Comparison of ENCODE assay signal across 24 cellular contexts in the genomic region with DNA sequence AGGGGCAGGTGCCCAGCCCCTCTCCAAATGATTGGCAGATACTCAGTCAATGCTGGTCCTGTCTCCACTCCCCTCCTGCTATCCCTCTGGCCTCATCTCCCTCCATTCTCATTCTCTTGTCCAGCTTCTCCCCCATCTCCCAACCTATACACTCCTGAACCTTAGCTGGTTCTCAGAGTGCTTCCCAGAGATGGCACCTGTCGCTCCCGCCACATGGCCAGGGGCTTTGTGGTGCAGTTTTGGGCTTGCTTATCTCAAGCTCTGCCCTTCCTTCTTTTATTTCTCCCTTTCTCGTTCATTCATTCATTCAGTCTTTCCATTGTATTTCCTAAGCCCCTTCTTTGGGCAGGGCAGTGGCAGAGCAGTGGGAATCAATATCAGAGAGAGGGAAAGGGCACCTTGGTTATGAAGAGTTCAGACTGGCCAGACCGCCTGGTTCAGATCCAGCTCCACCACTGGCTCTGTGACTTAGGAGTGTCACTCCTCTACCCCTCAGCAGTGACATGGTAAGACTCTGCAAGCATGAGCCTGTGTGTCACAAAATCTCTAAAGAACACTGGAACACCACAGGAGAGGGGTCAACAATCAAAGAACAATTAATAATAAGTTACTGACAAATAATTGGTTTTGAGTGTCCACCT. TPM values are rescaled to one million over a fixed set of nuclear protein-coding genes. Genes with fewer than 3 reads are reported as not detected.
DNase-seq lines count a peak whose midpoint lies in the region; ATAC-seq, FAIRE-seq and TF ChIP-seq lines count a peak whose summit lies in the region.
"Had no signal": no experiment of that assay in that cellular context is flagged by ENCODE, and none has a peak within 500 bp of the region (broad histone marks: within the 10 kb centered on the region; RNA-seq: fewer than 3 reads in every experiment).

No MANE protein-coding gene starts in this region.

- H3K4ac ChIP-seq in IMR-90 (ENCODE audit: low read depth, low read length) = no peak overlapping the region
- H3K4ac ChIP-seq in mesendoderm (ENCODE audit: low read depth, low read length) = no peak overlapping the region

- H3K4me2 ChIP-seq in IMR-90 (ENCODE audit: low read depth, low read length) (no peak overlapping the region), mesendoderm (ENCODE audit: low read length) (no peak overlapping the region)

- no peak overlapping the region for H3K9ac ChIP-seq in IMR-90 (ENCODE audit: low read depth, low read length)
- no peak overlapping the region for H3K9ac ChIP-seq in mesendoderm (ENCODE audit: low read length)

- no peaks in the 10 kb centered on the region for H3K9me3 Mint-ChIP-seq in CD4-positive, alpha-beta T cell
- no peaks in the 10 kb centered on the region for H3K9me3 Mint-ChIP-seq in nephron progenitor cell

- H3K4me3 ChIP-seq in IMR-90 (ENCODE audit: insufficient read depth, low read depth, low read length) (no peak overlapping the region), mesendoderm (ENCODE audit: low read length) (no peak overlapping the region)
- H3K4me3 ChIP-seq: MG63, SJCRH30 had no signal

- no peaks in the 10 kb centered on the region for H3K27me3 ChIP-seq in CD4-positive, alpha-beta T cell (ENCODE audit: control insufficient read depth, insufficient read depth, low read length)
- no peaks in the 10 kb centered on the region for H3K27me3 ChIP-seq in IMR-90 (ENCODE audit: control insufficient read depth, insufficient read depth, low read length)
- H3K27me3 ChIP-seq in mesendoderm (ENCODE audit: insufficient read depth, low read length, poor library complexity) = no peaks in the 10 kb centered on the region
- H3K27me3 ChIP-seq: MG63, SJCRH30 had no signal

- H2BK5ac ChIP-seq in IMR-90 (ENCODE audit: low read depth, low read length, poor library complexity, severe bottlenecking) (no peak overlapping the region), mesendoderm (ENCODE audit: low read length) (no peak overlapping the region)

- no CpG with 5 or more reads among the region's 4 CpGs for WGBS in IMR-90 (ENCODE audit: extremely low coverage in 2 of 2, insufficient read length in 1 of 2), 2 experiments
- WGBS in mesendoderm (ENCODE audit: extremely low coverage, insufficient coverage, low lambda C conversion rate) = no CpG with 5 or more reads among the region's 4 CpGs

- H4K91ac ChIP-seq in IMR-90 (ENCODE audit: insufficient read depth, low read depth, low read length) = no peak overlapping the region

- intact Hi-C loops in CD4-positive, alpha-beta T cell (cut with DNase I, micrococcal nuclease) = loop anchor here in 1 of 2 experiments (10.0 kb wide), 1 partner anchor 878 kb away; no protein-coding TSS in a partner anchor
- intact Hi-C loops in IMR-90 (cut with micrococcal nuclease) = no loop called here

- H3K4me1 Mint-ChIP-seq in CD4-positive, alpha-beta T cell (ENCODE audit: low read depth) = peaks cover 20% of the 10 kb centered on the region
- no peaks in the 10 kb centered on the region for H3K4me1 Mint-ChIP-seq in nephron progenitor cell

- H2BK15ac ChIP-seq in IMR-90 (ENCODE audit: low read depth, low read length) = peak overlapping the region; percentile 8; the same call in 1 of the 3 replicates
- no peak overlapping the region for H2BK15ac ChIP-seq in mesendoderm (replicated peaks; ENCODE audit: low read depth)

- CTCF ChIA-PET in CD4-positive, alpha-beta T cell (lab: Charles Lee) = no interaction called here
- CTCF ChIA-PET in IMR-90 (lab: Yijun Ruan, JAX) = no interaction called here

- H3K56ac ChIP-seq in IMR-90 (ENCODE audit: extremely low read depth, insufficient read depth, low read length) (no peak overlapping the region), mesendoderm (ENCODE audit: low read length) (no peak overlapping the region)

- TF ChIP-seq RAD21 in IMR-90 (IDR thresholded peaks at IDR 0.05; ENCODE audit: low read length) = no peak

- H4K5ac ChIP-seq in IMR-90 (ENCODE audit: low read depth, low read length) = no peak overlapping the region
- no peak overlapping the region for H4K5ac ChIP-seq in mesendoderm (ENCODE audit: low read length)

- H3K36me3 ChIP-seq in IMR-90 (ENCODE audit: control insufficient read depth, insufficient read depth, low read length) (peaks cover 38% of the 10 kb centered on the region), mesendoderm (ENCODE audit: control insufficient read depth, insufficient read depth, low read length) (no peaks in the 10 kb centered on the region)
- H3K36me3 ChIP-seq: MG63, SJCRH30 had no signal

- no peak for TF ChIP-seq CTCF in CD4-positive, alpha-beta T cell (IDR thresholded peaks at IDR 0.05)
- no peak for TF ChIP-seq CTCF in IMR-90 (conservative IDR thresholded peaks at IDR 0.05; ENCODE audit: low read depth, low read length)
- TF ChIP-seq CTCF in nephron progenitor cell (IDR thresholded peaks at IDR 0.05) = no peak

- H3K23ac ChIP-seq in IMR-90 (ENCODE audit: low read depth, low read length) (no peak overlapping the region), mesendoderm (ENCODE audit: low read length) (no peak overlapping the region)

- no peak overlapping the region for H2AK9ac ChIP-seq in IMR-90 (replicated peaks; ENCODE audit: low read depth, low read length, poor library complexity)

- H4K20me1 ChIP-seq in IMR-90 (ENCODE audit: insufficient read depth, low read length) = no peaks in the 10 kb centered on the region

- dilution Hi-C loops in IMR-90 (cut with HindIII; ENCODE audit: low sequenced_read_pairs, unreplicated experiment) = no loop called here

- H3K79me1 ChIP-seq in IMR-90 (ENCODE audit: low read depth in 1 of 2, low read length in 2 of 2) (no peaks in the 10 kb centered on the region; a peak in 1 of 4 replicates), mesendoderm (ENCODE audit: low read length) (no peaks in the 10 kb centered on the region)

- no peak for ATAC-seq in CD4-positive, alpha-beta T cell (ENCODE audit: poor library complexity)
- no peak for ATAC-seq in IMR-90 (ENCODE audit: low read depth)

- no peak overlapping the region for H2AK5ac ChIP-seq in IMR-90 (ENCODE audit: low read depth, low read length)
- H2AK5ac ChIP-seq in mesendoderm (ENCODE audit: low read length) = no peak overlapping the region

- POLR2A ChIA-PET in CD4-positive, alpha-beta T cell (lab: Charles Lee) = interaction anchor here (1.5 kb wide), 1 partner anchor 142 kb away, joined by 4 read pairs; no protein-coding TSS in a partner anchor
- POLR2A ChIA-PET in IMR-90 (lab: Charles Lee; ENCODE audit: unreplicated experiment) = no interaction called here

- no peak for TF ChIP-seq POLR2A in IMR-90 (IDR thresholded peaks at IDR 0.05; ENCODE audit: low read depth, low read length)

- no peak overlapping the region for H4K8ac ChIP-seq in IMR-90 (ENCODE audit: low read depth in 2 of 2, low read length in 2 of 2)
- H4K8ac ChIP-seq in mesendoderm (ENCODE audit: low read depth, low read length) = no peak overlapping the region

- no TSS peak for BruUV-seq in IMR-90 (replicated peaks; lab: Mats Ljungman, UMichigan)

- peak; percentile 33 for DNase-seq in activated effector memory CD4-positive, alpha-beta T cell treated with anti-CD3 and anti-CD28 coated beads, Interleukin-2, amount 50 U/mL, for 16 hours
- DNase-seq in activated effector memory CD4-positive, alpha-beta T cell treated with Interleukin-2 at 50 U/mL for 16 hours = no peak
- no peak for DNase-seq in CD4-positive, alpha-beta T cell
- no peak for DNase-seq in IMR-90
- no peak for DNase-seq in nephron progenitor cell
- DNase-seq in urothelium cell line (ENCODE audit: low spot score) = no peak
- DNase-seq in mesendoderm = no peak
- DNase-seq: KBM-7, NCI-H1105 treated with DMSO at 0.1 percent for 48 hours, NCI-H146, NCI-H1930, NCI-H446, NCI-H524 treated with DMSO at 0.1 percent for 48 hours, NCI-H774, SJCRH30 had no signal

- H3K9me1 ChIP-seq in IMR-90 (ENCODE audit: insufficient read depth, low read length) = peaks cover 13% of the 10 kb centered on the region

- H3K27me3 Mint-ChIP-seq in CD4-positive, alpha-beta T cell = no peaks in the 10 kb centered on the region
- H3K27me3 Mint-ChIP-seq in nephron progenitor cell (ENCODE audit: low read depth, poor library complexity) = peaks cover 8% of the 10 kb centered on the region

- H3K14ac ChIP-seq in IMR-90 (replicated peaks; ENCODE audit: low read depth, low read length) = 0 out of 2 replicates have a peak overlapping the region, but pooled peaks have one; percentile 20

- no peak overlapping the region for H2BK20ac ChIP-seq in IMR-90 (ENCODE audit: low read depth, low read length)

- peak overlapping the region; percentile 42 for H3K27ac Mint-ChIP-seq in CD4-positive, alpha-beta T cell
- H3K27ac Mint-ChIP-seq in nephron progenitor cell = peak overlapping the region; percentile 84

- in situ Hi-C loops in IMR-90 (cut with MboI; ENCODE audit: low sequenced_read_pairs) = loop anchor here (10.0 kb wide), 1 partner anchor 888 kb away; no protein-coding TSS in a partner anchor

- no peak for FAIRE-seq in urothelium cell line (lab: Jason Lieb, UNC)
- FAIRE-seq: D721Med, GM18507, H54, HTR-8/SVneo had no signal

- H3K4me3 Mint-ChIP-seq in CD4-positive, alpha-beta T cell = no peak overlapping the region
- no peak overlapping the region for H3K4me3 Mint-ChIP-seq in nephron progenitor cell

- no peak overlapping the region for H3K27ac ChIP-seq in CD4-positive, alpha-beta T cell (ENCODE audit: low read depth, low read length)
- H3K27ac ChIP-seq in IMR-90 (ENCODE audit: insufficient read depth, low read length) = no peak overlapping the region
- no peak overlapping the region for H3K27ac ChIP-seq in mesendoderm (ENCODE audit: low read depth, low read length)
- H3K27ac ChIP-seq: SJCRH30 had no signal

- H3K18ac ChIP-seq in IMR-90 (ENCODE audit: low read depth, low read length) (no peak overlapping the region), mesendoderm (ENCODE audit: low read length) (no peak overlapping the region)

- H2AFZ ChIP-seq in IMR-90 (replicated peaks; ENCODE audit: low read length, poor library complexity) = no peak overlapping the region

- no peaks in the 10 kb centered on the region for H3K9me3 ChIP-seq in CD4-positive, alpha-beta T cell (ENCODE audit: control insufficient read depth, low read length)
- no peaks in the 10 kb centered on the region for H3K9me3 ChIP-seq in IMR-90 (ENCODE audit: control insufficient read depth, insufficient read depth, low read length)
- H3K9me3 ChIP-seq: MG63, SJCRH30 had no signal

- H3K4me1 ChIP-seq in IMR-90 (ENCODE audit: control insufficient read depth, insufficient read depth, low read length) (peaks cover 8% of the 10 kb centered on the region), mesendoderm (ENCODE audit: control insufficient read depth, low read depth, low read length) (no peaks in the 10 kb centered on the region)

- H2BK120ac ChIP-seq in IMR-90 (ENCODE audit: low read depth, low read length) = no peak overlapping the region
- H2BK120ac ChIP-seq in mesendoderm (ENCODE audit: low read depth, low read length) = no peak overlapping the region

- no peaks in the 10 kb centered on the region for H3K79me2 ChIP-seq in mesendoderm (ENCODE audit: control insufficient read depth, insufficient read depth, low read length)

- peaks cover 79% of the 10 kb centered on the region for H3K36me3 Mint-ChIP-seq in CD4-positive, alpha-beta T cell (ENCODE audit: low read depth)
- H3K36me3 Mint-ChIP-seq in nephron progenitor cell (ENCODE audit: low read depth) = peaks cover 57% of the 10 kb centered on the region

RNA-seq across cellular contexts. Expression of gene CXCR6, which starts 20.2 kb away (rescaled TPM):
- total RNA-seq in CD4-positive, alpha-beta T cell = 1 to 10 TPM; 1.7 to 2.0 TPM
- total RNA-seq in IMR-90 (2012; rRNA removed) = under 0.01 TPM in 1 of 2 replicates, not detected in the other
- polyA plus RNA-seq in IMR-90 (2012; rRNA removed) = not detected in 2 replicates
- polyA plus RNA-seq in IMR-90 (2012; cell fraction: cytosol; rRNA removed) = not detected in 2 replicates
- not detected in 2 replicates for polyA plus RNA-seq in IMR-90 (2012; cell fraction: nucleus; rRNA removed; ENCODE audit: low replicate concordance)
- not detected for polyA plus RNA-seq in mesendoderm (2013, experiment 1 of 2)
- not detected for polyA plus RNA-seq in mesendoderm (2013, experiment 2 of 2)
- total RNA-seq: A172, Daoy, SJCRH30 had no signal
- polyA plus RNA-seq: BJ had no signal

RNA-seq across cellular contexts. Expression of gene CCR9, which starts 36.7 kb away (rescaled TPM):
- 1 to 10 TPM; 6.5 to 7.4 TPM for total RNA-seq in CD4-positive, alpha-beta T cell
- not detected in 2 replicates for total RNA-seq in IMR-90 (2012; rRNA removed)
- not detected in 2 replicates for polyA plus RNA-seq in IMR-90 (2012; rRNA removed)
- not detected in 2 replicates for polyA plus RNA-seq in IMR-90 (2012; cell fraction: cytosol; rRNA removed)
- polyA plus RNA-seq in IMR-90 (2012; cell fraction: nucleus; rRNA removed; ENCODE audit: low replicate concordance) = not detected in 2 replicates
- polyA plus RNA-seq in mesendoderm (2013, experiment 1 of 2) = not detected
- 0.01 TPM for polyA plus RNA-seq in mesendoderm (2013, experiment 2 of 2)
- total RNA-seq: A172, Daoy, G401, SJCRH30 had no signal
- polyA plus RNA-seq: BJ had no signal
